In genomic region chr3:159775372-159775961, GRCh38 we compare ENCODE assay signal across 9 cellular contexts.
DNase-seq lines count a peak whose midpoint lies in the region; ATAC-seq, FAIRE-seq and TF ChIP-seq lines count a peak whose summit lies in the region.
"Had no signal": no experiment of that assay in that cellular context is flagged by ENCODE, and none has a peak within 500 bp of the region (broad histone marks: within the 10 kb centered on the region; RNA-seq: fewer than 3 reads in every experiment).

No MANE protein-coding gene starts in this region.

- no peak overlapping the region for H3K27ac ChIP-seq in body of pancreas
- H3K27ac ChIP-seq: BLaER1 treated with 17β-estradiol and CSF1 and Interleukin-3, amounts not matched to agents 10 nM and 100 nM had no signal

- H3K27me3 ChIP-seq in bronchial epithelial cell (ENCODE audit: control insufficient read depth, insufficient read depth, low read length) = no peaks in the 10 kb centered on the region
- H3K27me3 ChIP-seq in body of pancreas = no peaks in the 10 kb centered on the region
- H3K27me3 ChIP-seq: BLaER1 treated with 17β-estradiol and CSF1 and Interleukin-3, amounts not matched to agents 10 nM and 100 nM had no signal

- H3K36me3 ChIP-seq in bronchial epithelial cell (ENCODE audit: control insufficient read depth, insufficient read depth, low read length) = no peaks in the 10 kb centered on the region
- no peaks in the 10 kb centered on the region for H3K36me3 ChIP-seq in body of pancreas (replicated peaks in 1 of 2; ENCODE audit: insufficient read depth in 1 of 2, low read depth in 2 of 2)

- peak; percentile 80 for DNase-seq in A172 (ENCODE audit: low spot score)
- DNase-seq in NCI-H1092 (lab: John Stamatoyannopoulos, UW) = peak; percentile 16
- DNase-seq in bronchial epithelial cell (ENCODE audit: low read depth) = peak; percentile 60
- peak; percentile 63 for DNase-seq in left kidney (ENCODE audit: low read depth, low spot score)
- no peak for DNase-seq in body of pancreas
- no peak for DNase-seq in Kasumi-1 (lab: John Stamatoyannopoulos, UW)
- no peak for DNase-seq in activated gamma-delta T cell (lab: John Stamatoyannopoulos, UW)

- TF ChIP-seq CTCF in bronchial epithelial cell (IDR thresholded peaks at IDR 0.05; ENCODE audit: insufficient read depth, low read length, severe bottlenecking) (no peak), body of pancreas (IDR thresholded peaks at IDR 0.05) (no peak)

- no peaks in the 10 kb centered on the region for H3K9me3 ChIP-seq in body of pancreas
- H3K9me3 ChIP-seq: BLaER1 treated with 17β-estradiol and CSF1 and Interleukin-3, amounts not matched to agents 10 nM and 100 nM had no signal

- H3K4me3 ChIP-seq in bronchial epithelial cell (ENCODE audit: low read depth, low read length) = no peak overlapping the region
- no peak overlapping the region for H3K4me3 ChIP-seq in body of pancreas
- H3K4me3 ChIP-seq: BLaER1 treated with 17β-estradiol and CSF1 and Interleukin-3, amounts not matched to agents 10 nM and 100 nM had no signal

- 46 to 64% methylated on average over 5 of the region's 5 CpGs for WGBS in body of pancreas, 2 donors

- FAIRE-seq in bronchial epithelial cell (lab: Jason Lieb, UNC) = no peak

- intact Hi-C loops in body of pancreas (cut with DNase I) = no loop called here

- no peak for ATAC-seq in body of pancreas
- no peak for ATAC-seq in HG03159 (IDR thresholded peaks at IDR 0.05; ENCODE audit: unreplicated experiment)

- TF ChIP-seq POLR2A in body of pancreas (IDR thresholded peaks at IDR 0.05) = no peak

- no peaks in the 10 kb centered on the region for H3K4me1 ChIP-seq in body of pancreas

Comparison
In these comparisons a context has a peak if more than half of its experiments do, and no peak if none do; other contexts are left out.
1. DNase-seq: peak in A172 (single experiment), NCI-H1092 (single experiment), bronchial epithelial cell (single experiment) and left kidney (single experiment); none in body of pancreas (0 of 4), Kasumi-1 (0 of 2) and activated gamma-delta T cell (single experiment).